In genomic region chr1:205246426-205247119, GRCh38 we compare ENCODE assay signal across 15 cellular contexts. TPM values are rescaled to one million over a fixed set of nuclear protein-coding genes. Genes with fewer than 3 reads are reported as not detected.
A peak's percentile ranks its signal among the peaks of the same experiment; 100 is the strongest.
DNase-seq lines count a peak whose midpoint lies in the region; ATAC-seq, FAIRE-seq and TF ChIP-seq lines count a peak whose summit lies in the region.
"Had no signal": no experiment of that assay in that cellular context is flagged by ENCODE, and none has a peak within 500 bp of the region (broad histone marks: within the 10 kb centered on the region; RNA-seq: fewer than 3 reads in every experiment).

No MANE protein-coding gene starts in this region.

- H3K4me3 ChIP-seq in KMS-11 (IDR thresholded peaks at IDR 0.05; ENCODE audit: insufficient read depth, low read depth, low read length) (no peak overlapping the region), suprapubic skin (no peak overlapping the region)
- H3K4me3 ChIP-seq: colonic mucosa had no signal

- H3K9ac ChIP-seq in KMS-11, result peak overlapping the region; percentile 27; the same call in 1 of the 2 replicates

- H3K27ac ChIP-seq in KMS-11, result peak overlapping the region; percentile 60
- H3K27ac ChIP-seq in angular gyrus (ENCODE audit: low read depth, low read length), result peak overlapping the region; percentile 98
- H3K27ac ChIP-seq in suprapubic skin, result peak overlapping the region; percentile 5
- H3K27ac ChIP-seq: colonic mucosa had no signal

- DNase-seq in suprapubic skin (ENCODE audit: low spot score in 2 of 2), result peak in 1 of 2 donors; percentile 14
- DNase-seq in EL, result no peak
- DNase-seq in D721Med (ENCODE audit: insufficient read length, low spot score), result no peak
- DNase-seq: activated CD4-positive, CD25-positive, alpha-beta regulatory T cell; activated gamma-delta T cell; BE2C; colonic mucosa; foreskin fibroblast; kidney glomerular epithelial cell; NCI-H2171 had no signal

- H3K27me3 Mint-ChIP-seq in nephron (ENCODE audit: low read depth), result no peaks in the 10 kb centered on the region

- no peak for ATAC-seq in GM21723 (IDR thresholded peaks at IDR 0.05; ENCODE audit: unreplicated experiment)

- peak overlapping the region in 2 of 3 experiments; percentile 57 to 75 for H3K4me3 Mint-ChIP-seq in nephron
- H3K4me3 Mint-ChIP-seq: T-helper 2 cell treated with Interferon-gamma antibody and Interleukin-4, amounts not matched to agents 5 μg/mL and 100 μg/mL, for 36 hours had no signal

- WGBS in suprapubic skin, result 55% methylated on average over 8 of the region's 8 CpGs

- peaks cover 8% of the 10 kb centered on the region for H3K4me1 Mint-ChIP-seq in nephron

- TF ChIP-seq POLR2A in suprapubic skin (IDR thresholded peaks at IDR 0.05), result no peak

- H3K27ac Mint-ChIP-seq in nephron, result peak overlapping the region in 2 of 3 experiments; percentile 74 to 95
- H3K27ac Mint-ChIP-seq: T-helper 2 cell treated with Interferon-gamma antibody and Interleukin-4, amounts not matched to agents 5 μg/mL and 100 μg/mL, for 36 hours had no signal

- TF ChIP-seq CTCF in KMS-11 (conservative IDR thresholded peaks at IDR 0.05; ENCODE audit: low read depth, low read length) (no peak), nephron (IDR thresholded peaks at IDR 0.05; ENCODE audit: unreplicated experiment in 3 of 3) (no peak), suprapubic skin (IDR thresholded peaks at IDR 0.05) (no peak), D721Med (IDR thresholded peaks at IDR 0.05; ENCODE audit: insufficient read depth, missing control alignments) (no peak)

- no peaks in the 10 kb centered on the region; the same call in 1 of the 2 replicates for H3K79me2 ChIP-seq in KMS-11 (ENCODE audit: insufficient read depth, low read depth)

- no peak for FAIRE-seq in D721Med (lab: Jason Lieb, UNC)

- H3K4me1 ChIP-seq in KMS-11 (ENCODE audit: low read depth, poor library complexity, severe bottlenecking) (peaks cover 89% of the 10 kb centered on the region), suprapubic skin (peaks cover 40% of the 10 kb centered on the region)
- H3K4me1 ChIP-seq: colonic mucosa had no signal

- no peak for TF ChIP-seq EP300 in suprapubic skin (IDR thresholded peaks at IDR 0.05)

- no peaks in the 10 kb centered on the region for H3K9me3 Mint-ChIP-seq in nephron
- H3K9me3 Mint-ChIP-seq: T-helper 2 cell treated with Interferon-gamma antibody and Interleukin-4, amounts not matched to agents 5 μg/mL and 100 μg/mL, for 36 hours had no signal

- peak overlapping the region; percentile 86 for H3K4me2 ChIP-seq in KMS-11

- no peak overlapping the region for H2AFZ ChIP-seq in KMS-11 (ENCODE audit: low read depth)

- H3K36me3 Mint-ChIP-seq in nephron (ENCODE audit: low read depth), result peaks cover 6% of the 10 kb centered on the region

- H3K36me3 ChIP-seq in KMS-11 (ENCODE audit: insufficient read depth) (no peaks in the 10 kb centered on the region), suprapubic skin (peaks cover 4% of the 10 kb centered on the region)
- H3K36me3 ChIP-seq: BE2C, colonic mucosa had no signal

- no peaks in the 10 kb centered on the region for H4K20me1 ChIP-seq in KMS-11 (ENCODE audit: insufficient read depth)

- no peaks in the 10 kb centered on the region for H3K27me3 ChIP-seq in KMS-11 (ENCODE audit: insufficient read depth, low read depth)
- H3K27me3 ChIP-seq in suprapubic skin, result no peaks in the 10 kb centered on the region
- H3K27me3 ChIP-seq: BE2C, colonic mucosa had no signal

- no peaks in the 10 kb centered on the region for H3K9me3 ChIP-seq in suprapubic skin
- H3K9me3 ChIP-seq: BE2C, colonic mucosa had no signal

RNA-seq across cellular contexts. Expression of gene TMCC2, which starts 18.8 kb away (rescaled TPM):
- total RNA-seq in suprapubic skin, result 1 to 10 TPM; 3.1 to 4.3 (median 4.1) TPM

RNA-seq across cellular contexts. Expression of gene DSTYK, which starts 35.1 kb away (rescaled TPM):
- 10 to 100 TPM; 12.3 to 19.5 (median 17.4) TPM for total RNA-seq in suprapubic skin

Comparison
In these comparisons a context has a peak if more than half of its experiments do, and no peak if none do; other contexts are left out.
1. H3K27ac ChIP-seq: peak in every context shown above with its lines; median percentile 98 in angular gyrus; 60 in KMS-11; 5 in suprapubic skin.